Comparison of ENCODE assay signal across 1 cellular context in genomic region chr1:153783233-153784190, GRCh38.
TF ChIP-seq lines count a peak whose summit lies in the region.

No MANE protein-coding gene starts in this region.

TF ChIP-seq in HepG2, 621 proteins besides CTCF, POLR2A, EP300 and RAD21 (continued from another document and continues in another):
- TF ChIP-seq, protein P1, sequence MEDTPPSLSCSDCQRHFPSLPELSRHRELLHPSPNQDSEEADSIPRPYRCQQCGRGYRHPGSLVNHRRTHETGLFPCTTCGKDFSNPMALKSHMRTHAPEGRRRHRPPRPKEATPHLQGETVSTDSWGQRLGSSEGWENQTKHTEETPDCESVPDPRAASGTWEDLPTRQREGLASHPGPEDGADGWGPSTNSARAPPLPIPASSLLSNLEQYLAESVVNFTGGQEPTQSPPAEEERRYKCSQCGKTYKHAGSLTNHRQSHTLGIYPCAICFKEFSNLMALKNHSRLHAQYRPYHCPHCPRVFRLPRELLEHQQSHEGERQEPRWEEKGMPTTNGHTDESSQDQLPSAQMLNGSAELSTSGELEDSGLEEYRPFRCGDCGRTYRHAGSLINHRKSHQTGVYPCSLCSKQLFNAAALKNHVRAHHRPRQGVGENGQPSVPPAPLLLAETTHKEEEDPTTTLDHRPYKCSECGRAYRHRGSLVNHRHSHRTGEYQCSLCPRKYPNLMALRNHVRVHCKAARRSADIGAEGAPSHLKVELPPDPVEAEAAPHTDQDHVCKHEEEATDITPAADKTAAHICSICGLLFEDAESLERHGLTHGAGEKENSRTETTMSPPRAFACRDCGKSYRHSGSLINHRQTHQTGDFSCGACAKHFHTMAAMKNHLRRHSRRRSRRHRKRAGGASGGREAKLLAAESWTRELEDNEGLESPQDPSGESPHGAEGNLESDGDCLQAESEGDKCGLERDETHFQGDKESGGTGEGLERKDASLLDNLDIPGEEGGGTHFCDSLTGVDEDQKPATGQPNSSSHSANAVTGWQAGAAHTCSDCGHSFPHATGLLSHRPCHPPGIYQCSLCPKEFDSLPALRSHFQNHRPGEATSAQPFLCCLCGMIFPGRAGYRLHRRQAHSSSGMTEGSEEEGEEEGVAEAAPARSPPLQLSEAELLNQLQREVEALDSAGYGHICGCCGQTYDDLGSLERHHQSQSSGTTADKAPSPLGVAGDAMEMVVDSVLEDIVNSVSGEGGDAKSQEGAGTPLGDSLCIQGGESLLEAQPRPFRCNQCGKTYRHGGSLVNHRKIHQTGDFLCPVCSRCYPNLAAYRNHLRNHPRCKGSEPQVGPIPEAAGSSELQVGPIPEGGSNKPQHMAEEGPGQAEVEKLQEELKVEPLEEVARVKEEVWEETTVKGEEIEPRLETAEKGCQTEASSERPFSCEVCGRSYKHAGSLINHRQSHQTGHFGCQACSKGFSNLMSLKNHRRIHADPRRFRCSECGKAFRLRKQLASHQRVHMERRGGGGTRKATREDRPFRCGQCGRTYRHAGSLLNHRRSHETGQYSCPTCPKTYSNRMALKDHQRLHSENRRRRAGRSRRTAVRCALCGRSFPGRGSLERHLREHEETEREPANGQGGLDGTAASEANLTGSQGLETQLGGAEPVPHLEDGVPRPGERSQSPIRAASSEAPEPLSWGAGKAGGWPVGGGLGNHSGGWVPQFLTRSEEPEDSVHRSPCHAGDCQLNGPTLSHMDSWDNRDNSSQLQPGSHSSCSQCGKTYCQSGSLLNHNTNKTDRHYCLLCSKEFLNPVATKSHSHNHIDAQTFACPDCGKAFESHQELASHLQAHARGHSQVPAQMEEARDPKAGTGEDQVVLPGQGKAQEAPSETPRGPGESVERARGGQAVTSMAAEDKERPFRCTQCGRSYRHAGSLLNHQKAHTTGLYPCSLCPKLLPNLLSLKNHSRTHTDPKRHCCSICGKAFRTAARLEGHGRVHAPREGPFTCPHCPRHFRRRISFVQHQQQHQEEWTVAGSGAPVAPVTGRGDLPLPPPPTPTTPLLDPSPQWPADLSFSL (CRISPR knock-in tag; IDR thresholded peaks at IDR 0.05) = no peak
- peak; percentile 35; the same call in 1 of the 2 replicates for TF ChIP-seq HIC2 (CRISPR knock-in tag; IDR thresholded peaks at IDR 0.05; ENCODE audit: low read depth)
- peak; percentile 97 for TF ChIP-seq POLR2G (IDR thresholded peaks at IDR 0.05; ENCODE audit: low read depth, low read length)
- TF ChIP-seq GATAD1 (CRISPR knock-in tag; IDR thresholded peaks at IDR 0.05) = peak; percentile 34; the same call in 1 of the 2 replicates
- no peak for TF ChIP-seq ZNF530 (CRISPR knock-in tag; IDR thresholded peaks at IDR 0.05; ENCODE audit: low read depth)
- TF ChIP-seq MTA1 (CRISPR knock-in tag; IDR thresholded peaks at IDR 0.05; ENCODE audit: borderline replicate concordance) = peak; percentile 71; the same call in 1 of the 2 replicates
- TF ChIP-seq FOXM1 (CRISPR knock-in tag; IDR thresholded peaks at IDR 0.05) = no peak
- 0 out of 2 replicates have a peak, but pooled peaks have one; percentile 47 for TF ChIP-seq TOE1 (CRISPR knock-in tag; IDR thresholded peaks at IDR 0.05)
- TF ChIP-seq ZNF10 (CRISPR knock-in tag; IDR thresholded peaks at IDR 0.05; ENCODE audit: borderline replicate concordance, low read depth) = no peak
- TF ChIP-seq, protein P2, sequence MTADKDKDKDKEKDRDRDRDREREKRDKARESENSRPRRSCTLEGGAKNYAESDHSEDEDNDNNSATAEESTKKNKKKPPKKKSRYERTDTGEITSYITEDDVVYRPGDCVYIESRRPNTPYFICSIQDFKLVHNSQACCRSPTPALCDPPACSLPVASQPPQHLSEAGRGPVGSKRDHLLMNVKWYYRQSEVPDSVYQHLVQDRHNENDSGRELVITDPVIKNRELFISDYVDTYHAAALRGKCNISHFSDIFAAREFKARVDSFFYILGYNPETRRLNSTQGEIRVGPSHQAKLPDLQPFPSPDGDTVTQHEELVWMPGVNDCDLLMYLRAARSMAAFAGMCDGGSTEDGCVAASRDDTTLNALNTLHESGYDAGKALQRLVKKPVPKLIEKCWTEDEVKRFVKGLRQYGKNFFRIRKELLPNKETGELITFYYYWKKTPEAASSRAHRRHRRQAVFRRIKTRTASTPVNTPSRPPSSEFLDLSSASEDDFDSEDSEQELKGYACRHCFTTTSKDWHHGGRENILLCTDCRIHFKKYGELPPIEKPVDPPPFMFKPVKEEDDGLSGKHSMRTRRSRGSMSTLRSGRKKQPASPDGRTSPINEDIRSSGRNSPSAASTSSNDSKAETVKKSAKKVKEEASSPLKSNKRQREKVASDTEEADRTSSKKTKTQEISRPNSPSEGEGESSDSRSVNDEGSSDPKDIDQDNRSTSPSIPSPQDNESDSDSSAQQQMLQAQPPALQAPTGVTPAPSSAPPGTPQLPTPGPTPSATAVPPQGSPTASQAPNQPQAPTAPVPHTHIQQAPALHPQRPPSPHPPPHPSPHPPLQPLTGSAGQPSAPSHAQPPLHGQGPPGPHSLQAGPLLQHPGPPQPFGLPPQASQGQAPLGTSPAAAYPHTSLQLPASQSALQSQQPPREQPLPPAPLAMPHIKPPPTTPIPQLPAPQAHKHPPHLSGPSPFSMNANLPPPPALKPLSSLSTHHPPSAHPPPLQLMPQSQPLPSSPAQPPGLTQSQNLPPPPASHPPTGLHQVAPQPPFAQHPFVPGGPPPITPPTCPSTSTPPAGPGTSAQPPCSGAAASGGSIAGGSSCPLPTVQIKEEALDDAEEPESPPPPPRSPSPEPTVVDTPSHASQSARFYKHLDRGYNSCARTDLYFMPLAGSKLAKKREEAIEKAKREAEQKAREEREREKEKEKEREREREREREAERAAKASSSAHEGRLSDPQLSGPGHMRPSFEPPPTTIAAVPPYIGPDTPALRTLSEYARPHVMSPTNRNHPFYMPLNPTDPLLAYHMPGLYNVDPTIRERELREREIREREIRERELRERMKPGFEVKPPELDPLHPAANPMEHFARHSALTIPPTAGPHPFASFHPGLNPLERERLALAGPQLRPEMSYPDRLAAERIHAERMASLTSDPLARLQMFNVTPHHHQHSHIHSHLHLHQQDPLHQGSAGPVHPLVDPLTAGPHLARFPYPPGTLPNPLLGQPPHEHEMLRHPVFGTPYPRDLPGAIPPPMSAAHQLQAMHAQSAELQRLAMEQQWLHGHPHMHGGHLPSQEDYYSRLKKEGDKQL (CRISPR knock-in tag; IDR thresholded peaks at IDR 0.05; ENCODE audit: low read depth) = no peak
- no peak for TF ChIP-seq PAX8 (CRISPR knock-in tag; IDR thresholded peaks at IDR 0.05; ENCODE audit: borderline replicate concordance)
- no peak for TF ChIP-seq RARA (CRISPR knock-in tag; IDR thresholded peaks at IDR 0.05)
- TF ChIP-seq GATAD2A (CRISPR knock-in tag; IDR thresholded peaks at IDR 0.05) = no peak
- no peak; the same call in 1 of the 2 replicates for TF ChIP-seq KMT2A (CRISPR knock-in tag; IDR thresholded peaks at IDR 0.05)
- no peak for TF ChIP-seq SMC3 (IDR thresholded peaks at IDR 0.05; ENCODE audit: low read length)
- no peak for TF ChIP-seq GTF2F1 (IDR thresholded peaks at IDR 0.05; ENCODE audit: low read length)
- TF ChIP-seq DR1 (CRISPR knock-in tag; IDR thresholded peaks at IDR 0.05) = peak; percentile 37; the same call in 1 of the 2 replicates
- TF ChIP-seq, protein P3, sequence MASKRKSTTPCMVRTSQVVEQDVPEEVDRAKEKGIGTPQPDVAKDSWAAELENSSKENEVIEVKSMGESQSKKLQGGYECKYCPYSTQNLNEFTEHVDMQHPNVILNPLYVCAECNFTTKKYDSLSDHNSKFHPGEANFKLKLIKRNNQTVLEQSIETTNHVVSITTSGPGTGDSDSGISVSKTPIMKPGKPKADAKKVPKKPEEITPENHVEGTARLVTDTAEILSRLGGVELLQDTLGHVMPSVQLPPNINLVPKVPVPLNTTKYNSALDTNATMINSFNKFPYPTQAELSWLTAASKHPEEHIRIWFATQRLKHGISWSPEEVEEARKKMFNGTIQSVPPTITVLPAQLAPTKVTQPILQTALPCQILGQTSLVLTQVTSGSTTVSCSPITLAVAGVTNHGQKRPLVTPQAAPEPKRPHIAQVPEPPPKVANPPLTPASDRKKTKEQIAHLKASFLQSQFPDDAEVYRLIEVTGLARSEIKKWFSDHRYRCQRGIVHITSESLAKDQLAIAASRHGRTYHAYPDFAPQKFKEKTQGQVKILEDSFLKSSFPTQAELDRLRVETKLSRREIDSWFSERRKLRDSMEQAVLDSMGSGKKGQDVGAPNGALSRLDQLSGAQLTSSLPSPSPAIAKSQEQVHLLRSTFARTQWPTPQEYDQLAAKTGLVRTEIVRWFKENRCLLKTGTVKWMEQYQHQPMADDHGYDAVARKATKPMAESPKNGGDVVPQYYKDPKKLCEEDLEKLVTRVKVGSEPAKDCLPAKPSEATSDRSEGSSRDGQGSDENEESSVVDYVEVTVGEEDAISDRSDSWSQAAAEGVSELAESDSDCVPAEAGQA (IDR thresholded peaks at IDR 0.05; ENCODE audit: low read depth) = no peak
- TF ChIP-seq, protein P3 (CRISPR knock-in tag; IDR thresholded peaks at IDR 0.05; ENCODE audit: borderline replicate concordance) = no peak; the same call in 1 of the 2 replicates
- no peak for TF ChIP-seq ZNF556 (CRISPR knock-in tag; IDR thresholded peaks at IDR 0.05; ENCODE audit: borderline replicate concordance)
- TF ChIP-seq, protein P4, sequence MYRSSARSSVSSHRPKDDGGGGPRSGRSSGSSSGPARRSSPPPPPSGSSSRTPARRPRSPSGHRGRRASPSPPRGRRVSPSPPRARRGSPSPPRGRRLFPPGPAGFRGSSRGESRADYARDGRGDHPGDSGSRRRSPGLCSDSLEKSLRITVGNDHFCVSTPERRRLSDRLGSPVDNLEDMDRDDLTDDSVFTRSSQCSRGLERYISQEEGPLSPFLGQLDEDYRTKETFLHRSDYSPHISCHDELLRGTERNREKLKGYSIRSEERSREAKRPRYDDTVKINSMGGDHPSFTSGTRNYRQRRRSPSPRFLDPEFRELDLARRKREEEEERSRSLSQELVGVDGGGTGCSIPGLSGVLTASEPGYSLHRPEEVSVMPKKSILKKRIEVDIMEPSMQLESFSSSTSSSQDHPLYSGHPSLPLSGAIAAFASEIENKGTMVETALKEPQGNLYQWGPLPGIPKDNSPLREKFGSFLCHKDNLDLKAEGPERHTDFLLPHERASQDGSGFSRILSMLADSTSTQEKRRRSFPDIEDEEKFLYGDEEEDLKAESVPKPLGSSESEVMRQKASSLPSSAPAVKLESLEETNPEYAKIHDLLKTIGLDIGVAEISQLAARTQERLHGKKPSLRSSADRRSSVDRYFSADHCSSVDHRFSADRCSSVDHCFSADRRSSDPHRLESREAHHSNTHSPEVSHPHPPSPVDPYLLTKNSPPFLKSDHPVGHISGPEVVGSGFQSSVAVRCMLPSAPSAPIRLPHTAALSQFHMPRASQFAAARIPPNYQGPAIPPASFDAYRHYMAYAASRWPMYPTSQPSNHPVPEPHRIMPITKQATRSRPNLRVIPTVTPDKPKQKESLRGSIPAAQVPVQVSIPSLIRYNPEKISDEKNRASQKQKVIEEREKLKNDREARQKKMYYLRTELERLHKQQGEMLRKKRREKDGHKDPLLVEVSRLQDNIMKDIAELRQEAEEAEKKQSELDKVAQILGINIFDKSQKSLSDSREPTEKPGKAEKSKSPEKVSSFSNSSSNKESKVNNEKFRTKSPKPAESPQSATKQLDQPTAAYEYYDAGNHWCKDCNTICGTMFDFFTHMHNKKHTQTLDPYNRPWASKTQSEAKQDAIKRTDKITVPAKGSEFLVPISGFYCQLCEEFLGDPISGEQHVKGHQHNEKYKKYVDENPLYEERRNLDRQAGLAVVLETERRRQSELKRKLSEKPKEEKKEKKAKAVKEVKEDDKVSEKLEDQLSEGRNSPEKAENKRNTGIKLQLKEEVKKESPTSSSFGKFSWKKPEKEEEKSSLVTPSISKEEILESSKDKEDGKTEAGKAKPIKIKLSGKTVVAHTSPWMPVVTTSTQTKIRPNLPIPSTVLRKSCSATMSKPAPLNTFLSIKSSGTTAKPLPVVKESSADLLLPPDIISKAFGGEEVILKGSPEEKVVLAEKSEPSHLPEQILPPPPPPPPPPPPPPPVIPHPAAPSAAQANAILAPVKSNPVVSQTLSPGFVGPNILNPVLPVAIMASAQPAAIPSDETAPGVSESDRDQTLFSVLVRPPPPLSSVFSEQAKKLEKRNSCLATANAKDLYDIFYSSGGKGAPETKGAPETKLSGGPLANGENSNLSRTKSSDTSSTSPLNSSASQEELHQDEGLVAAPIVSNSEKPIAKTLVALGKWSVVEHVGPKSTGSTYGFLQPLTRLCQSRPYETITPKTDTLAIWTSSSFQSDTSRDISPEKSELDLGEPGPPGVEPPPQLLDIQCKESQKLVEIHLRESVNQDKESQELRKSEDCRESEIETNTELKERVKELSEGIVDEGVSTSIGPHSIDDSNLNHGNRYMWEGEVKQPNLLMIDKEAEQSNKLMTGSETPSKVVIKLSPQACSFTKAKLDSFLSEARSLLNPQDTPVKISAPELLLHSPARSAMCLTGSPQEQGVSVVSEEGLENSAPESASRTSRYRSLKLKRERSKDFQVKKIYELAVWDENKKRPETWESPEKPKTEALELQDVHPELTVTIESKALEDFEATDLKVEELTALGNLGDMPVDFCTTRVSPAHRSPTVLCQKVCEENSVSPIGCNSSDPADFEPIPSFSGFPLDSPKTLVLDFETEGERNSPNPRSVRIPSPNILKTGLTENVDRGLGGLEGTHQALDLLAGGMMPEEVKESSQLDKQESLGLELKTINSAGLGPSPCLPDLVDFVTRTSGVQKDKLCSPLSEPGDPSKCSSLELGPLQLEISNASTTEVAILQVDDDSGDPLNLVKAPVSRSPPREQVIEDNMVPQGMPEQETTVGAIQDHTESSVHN (CRISPR knock-in tag; IDR thresholded peaks at IDR 0.05) = no peak
- TF ChIP-seq YY1 (IDR thresholded peaks at IDR 0.05; ENCODE audit: insufficient read depth, insufficient replicate concordance, low read depth, low read length) = peak; percentile 73
- peak; percentile 88 for TF ChIP-seq SAP130 (CRISPR knock-in tag; IDR thresholded peaks at IDR 0.05; ENCODE audit: low read depth)
- no peak for TF ChIP-seq ZNF160 (CRISPR knock-in tag; IDR thresholded peaks at IDR 0.05)
